In genomic region chr14:44625098-44625497, GRCh38 we compare ENCODE assay signal across 31 cellular contexts.
"Had no signal": no experiment of that assay in that cellular context is flagged by ENCODE, and none has a peak within 500 bp of the region (broad histone marks: within the 10 kb centered on the region; RNA-seq: fewer than 3 reads in every experiment).

No MANE protein-coding gene starts in this region.

- H3K9me3 ChIP-seq: ovary, psoas muscle, right lobe of liver, sigmoid colon, spleen, suprapubic skin, testis, tibial artery, transverse colon, upper lobe of left lung had no signal

- H3K9me3 Mint-ChIP-seq: naive thymus-derived CD8-positive, alpha-beta T cell; nephron progenitor cell; neural crest cell; stimulated activated memory B cell treated with anti-CD40 and anti-IgM and Interleukin-4, amounts not matched to agents 10 μg/mL and 1 μg/mL and 100 μg/mL, for 72 hours; stimulated activated naive CD8-positive, alpha-beta T cell treated with anti-CD3 and anti-CD28 coated beads, Interleukin-15, amount 100 ng/mL, for 72 hours had no signal

- H3K4me3 ChIP-seq: ovary, psoas muscle, right lobe of liver, sigmoid colon, spleen, suprapubic skin, testis, tibial artery, transverse colon, upper lobe of left lung had no signal

- H3K9ac ChIP-seq: parathyroid adenoma had no signal

- H3K27ac Mint-ChIP-seq: naive thymus-derived CD8-positive, alpha-beta T cell; natural killer cell treated with Interleukin-12 subunit alpha and Interleukin-12 subunit beta and Interleukin-15 and Interleukin-18, amount 100 ng/mL, for 72 hours; nephron progenitor cell; progenitor cell of endocrine pancreas; stimulated activated memory B cell treated with anti-CD40 and anti-IgM and Interleukin-4, amounts not matched to agents 10 μg/mL and 1 μg/mL and 100 μg/mL, for 72 hours; stimulated activated naive CD8-positive, alpha-beta T cell treated with anti-CD3 and anti-CD28 coated beads, Interleukin-15, amount 100 ng/mL, for 72 hours had no signal

- H3K4me3 Mint-ChIP-seq: naive thymus-derived CD8-positive, alpha-beta T cell; natural killer cell treated with Interleukin-12 subunit alpha and Interleukin-12 subunit beta and Interleukin-15 and Interleukin-18, amount 100 ng/mL, for 72 hours; nephron progenitor cell; neural crest cell; stimulated activated memory B cell treated with anti-CD40 and anti-IgM and Interleukin-4, amounts not matched to agents 10 μg/mL and 1 μg/mL and 100 μg/mL, for 72 hours; stimulated activated naive CD8-positive, alpha-beta T cell treated with anti-CD3 and anti-CD28 coated beads, Interleukin-15, amount 100 ng/mL, for 72 hours had no signal

- H3K36me3 ChIP-seq: ovary, right lobe of liver, sigmoid colon, spleen, suprapubic skin, tibial artery, transverse colon, upper lobe of left lung had no signal

- H3K27me3 ChIP-seq: ovary, right lobe of liver, sigmoid colon, spleen, suprapubic skin, testis, tibial artery, transverse colon, upper lobe of left lung had no signal

- H3K27ac ChIP-seq: ovary, parathyroid adenoma, psoas muscle, right lobe of liver, sigmoid colon, spleen, suprapubic skin, testis, tibial artery, transverse colon, upper lobe of left lung had no signal

- H2AFZ ChIP-seq: parathyroid adenoma had no signal

- DNase-seq: naive B cell; naive thymus-derived CD8-positive, alpha-beta T cell; nephron progenitor cell; occipital lobe; ovary; posterior cingulate gyrus; psoas muscle; right cardiac atrium; right lobe of liver; sigmoid colon; small intestine; spleen; stimulated activated CD4-positive, alpha-beta T cell treated with anti-CD3 and anti-CD28 coated beads, Interleukin-12 subunit alpha, Interleukin-12 subunit beta, amount 100 ng/mL, for 4 hours; stimulated activated CD4-positive, alpha-beta T cell treated with anti-CD3 and anti-CD28 coated beads, Interleukin-1b, Interleukin-23, amount 100 ng/mL, for 48 hours; stimulated activated CD4-positive, alpha-beta T cell treated with anti-CD3 and anti-CD28 coated beads, Interleukin-4, amount 100 ng/mL, for 1 hour; stimulated activated CD4-positive, alpha-beta T cell treated with anti-CD3 and anti-CD28 coated beads, Interleukin-4, amount 100 ng/mL, for 4 hours; stimulated activated CD8-positive, alpha-beta memory T cell treated with anti-CD3 and anti-CD28 coated beads, Interleukin-4, amount 100 ng/mL, for 48 hours; stimulated activated naive CD4-positive, alpha-beta T cell; stimulated activated naive CD8-positive, alpha-beta T cell treated with anti-CD3 and anti-CD28 coated beads, Interleukin-15, amount 100 ng/mL, for 72 hours; stimulated activated naive CD8-positive, alpha-beta T cell treated with anti-CD3 and anti-CD28 coated beads, Interleukin-15, Interleukin-2, amounts not matched to agents 100 U/mL and 50 U/mL, for 24 hours; substantia nigra; testis; tibial artery; transverse colon; upper lobe of left lung had no signal

- H3K79me2 ChIP-seq: parathyroid adenoma had no signal

- H3K27me3 Mint-ChIP-seq: naive B cell; natural killer cell treated with Interleukin-12 subunit alpha and Interleukin-12 subunit beta and Interleukin-15 and Interleukin-18, amount 100 ng/mL, for 72 hours; progenitor cell of endocrine pancreas; stimulated activated memory B cell treated with anti-CD40 and anti-IgM and Interleukin-4, amounts not matched to agents 10 μg/mL and 1 μg/mL and 100 μg/mL, for 72 hours; stimulated activated naive CD8-positive, alpha-beta T cell treated with anti-CD3 and anti-CD28 coated beads, Interleukin-15, amount 100 ng/mL, for 72 hours had no signal

- H3K4me1 Mint-ChIP-seq: naive B cell; naive thymus-derived CD8-positive, alpha-beta T cell; neural crest cell; stimulated activated memory B cell treated with anti-CD40 and anti-IgM and Interleukin-4, amounts not matched to agents 10 μg/mL and 1 μg/mL and 100 μg/mL, for 72 hours; stimulated activated naive CD8-positive, alpha-beta T cell treated with anti-CD3 and anti-CD28 coated beads, Interleukin-15, amount 100 ng/mL, for 72 hours had no signal

- H3K36me3 Mint-ChIP-seq: naive B cell; naive thymus-derived CD8-positive, alpha-beta T cell; natural killer cell treated with Interleukin-12 subunit alpha and Interleukin-12 subunit beta and Interleukin-15 and Interleukin-18, amount 100 ng/mL, for 72 hours; stimulated activated memory B cell treated with anti-CD40 and anti-IgM and Interleukin-4, amounts not matched to agents 10 μg/mL and 1 μg/mL and 100 μg/mL, for 72 hours had no signal

- ATAC-seq: naive thymus-derived CD8-positive, alpha-beta T cell; natural killer cell treated with Interleukin-12 subunit alpha and Interleukin-12 subunit beta and Interleukin-15 and Interleukin-18, amount 100 ng/mL, for 72 hours; psoas muscle; right cardiac atrium; right lobe of liver; stimulated activated memory B cell treated with anti-CD40 and anti-IgM and Interleukin-4, amounts not matched to agents 10 μg/mL and 1 μg/mL and 100 μg/mL, for 72 hours; stimulated activated naive CD8-positive, alpha-beta T cell treated with anti-CD3 and anti-CD28 coated beads, Interleukin-15, amount 100 ng/mL, for 72 hours; stimulated activated naive CD8-positive, alpha-beta T cell treated with anti-CD3 and anti-CD28 coated beads, Interleukin-15, Interleukin-2, amounts not matched to agents 100 U/mL and 50 U/mL, for 24 hours had no signal

- H3K4me1 ChIP-seq: parathyroid adenoma, psoas muscle, right lobe of liver, sigmoid colon, spleen, suprapubic skin, testis, tibial artery, transverse colon, upper lobe of left lung had no signal
